Comparison of ENCODE assay signal across 10 cellular contexts in the genomic region with DNA sequence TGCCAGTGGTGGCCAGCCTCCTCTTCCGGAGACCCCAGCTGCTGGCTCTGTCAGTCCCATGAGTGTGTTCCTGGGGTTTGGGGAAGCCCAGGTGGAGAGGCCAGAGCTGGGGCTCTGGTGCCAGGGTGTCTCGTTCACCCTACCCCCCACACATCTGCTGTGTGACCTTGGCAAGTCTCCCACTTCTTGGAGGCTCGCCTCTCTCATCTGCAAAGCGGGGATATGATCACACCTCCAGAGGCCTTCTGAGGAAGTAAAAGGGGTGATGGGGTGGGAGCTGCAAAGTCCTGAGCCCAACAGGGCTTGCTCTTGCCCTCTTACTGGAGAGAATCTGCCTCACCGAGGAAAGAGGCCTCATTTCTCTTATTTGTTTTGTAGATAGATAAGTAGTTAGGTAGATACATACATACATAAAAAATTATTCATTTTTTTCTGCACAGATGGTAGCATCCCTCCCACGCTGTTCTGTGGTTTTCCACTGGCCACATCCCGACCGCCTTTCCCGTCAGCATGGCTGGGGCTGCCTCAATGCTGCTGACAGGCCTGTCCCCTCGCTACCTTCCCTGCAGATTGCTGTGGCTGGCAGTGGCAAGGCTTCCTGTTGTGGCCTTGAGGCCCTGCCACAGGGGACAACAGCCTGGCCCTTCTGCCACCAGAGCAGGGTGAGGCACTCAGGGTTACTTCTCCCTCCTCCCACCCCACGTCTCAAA. TPM values are rescaled to one million over a fixed set of nuclear protein-coding genes. Genes with fewer than 3 reads are reported as not detected.
A peak's percentile ranks its signal among the peaks of the same experiment; 100 is the strongest.
DNase-seq lines count a peak whose midpoint lies in the region; ATAC-seq and TF ChIP-seq lines count a peak whose summit lies in the region.
"Had no signal": no experiment of that assay in that cellular context is flagged by ENCODE, and none has a peak within 500 bp of the region (broad histone marks: within the 10 kb centered on the region; RNA-seq: fewer than 3 reads in every experiment).

No MANE protein-coding gene starts in this region.

- POLR2A ChIA-PET in activated CD8-positive, alpha-beta T cell treated with anti-CD3 and anti-CD28 coated beads for 36 hours (lab: Charles Lee) = interaction anchor here (1.2 kb wide), 1 partner anchor 10 kb away, joined by 3 read pairs; no protein-coding TSS in a partner anchor

- peak; percentile 78 for ATAC-seq in activated CD8-positive, alpha-beta T cell treated with anti-CD3 and anti-CD28 coated beads for 36 hours
- ATAC-seq in HG02571 (IDR thresholded peaks at IDR 0.05; ENCODE audit: unreplicated experiment) = no peak
- ATAC-seq in GM21447 (IDR thresholded peaks at IDR 0.05; ENCODE audit: unreplicated experiment) = no peak

- H3K9me3 Mint-ChIP-seq in activated CD8-positive, alpha-beta T cell treated with anti-CD3 and anti-CD28 coated beads for 36 hours = no peaks in the 10 kb centered on the region
- no peaks in the 10 kb centered on the region for H3K9me3 Mint-ChIP-seq in stimulated activated naive CD8-positive, alpha-beta T cell treated with anti-CD3 and anti-CD28 coated beads, Interleukin-15, Interleukin-2, amounts not matched to agents 100 ng/mL and 50 ng/mL, for 24 hours
- H3K9me3 Mint-ChIP-seq: IgD-negative memory B cell had no signal

- CTCF ChIA-PET in activated CD8-positive, alpha-beta T cell treated with anti-CD3 and anti-CD28 coated beads for 36 hours (lab: Charles Lee) = interaction anchor here (1.0 to 3.1 kb wide), 4 partner anchors 9 to 232 kb away, joined by 3 to 15 read pairs (median 4); no protein-coding TSS in a partner anchor

- H3K36me3 Mint-ChIP-seq in activated CD8-positive, alpha-beta T cell treated with anti-CD3 and anti-CD28 coated beads for 36 hours (ENCODE audit: low read depth) = no peaks in the 10 kb centered on the region
- H3K36me3 Mint-ChIP-seq in stimulated activated naive CD8-positive, alpha-beta T cell treated with anti-CD3 and anti-CD28 coated beads, Interleukin-15, Interleukin-2, amounts not matched to agents 100 ng/mL and 50 ng/mL, for 24 hours (ENCODE audit: low read depth) = no peaks in the 10 kb centered on the region
- H3K36me3 Mint-ChIP-seq: IgD-negative memory B cell had no signal

- intact Hi-C loops in activated CD8-positive, alpha-beta T cell treated with anti-CD3 and anti-CD28 coated beads for 36 hours (cut with micrococcal nuclease) = no loop called here

- no peak for TF ChIP-seq CTCF in activated CD8-positive, alpha-beta T cell treated with anti-CD3 and anti-CD28 coated beads for 36 hours (IDR thresholded peaks at IDR 0.05)
- no peak for TF ChIP-seq CTCF in fibroblast of pulmonary artery (IDR thresholded peaks at IDR 0.05; ENCODE audit: low read length, missing control alignments)

- H3K4me3 ChIP-seq in fibroblast of pulmonary artery (replicated peaks; ENCODE audit: low read depth, low read length) = no peak overlapping the region

- DNase-seq in activated gamma-delta T cell treated with Interleukin-2 at 50 U/mL for 16 hours = peak; percentile 29
- no peak for DNase-seq in activated gamma-delta T cell (lab: John Stamatoyannopoulos, UW)
- DNase-seq in activated CD8-positive, alpha-beta T cell treated with anti-CD3 and anti-CD28 coated beads for 36 hours = peak; percentile 91
- peak; percentile 36 for DNase-seq in fibroblast of pulmonary artery (ENCODE audit: low read depth)
- DNase-seq in NCI-H2227 (lab: John Stamatoyannopoulos, UW; ENCODE audit: unreplicated experiment) = no peak

- peaks cover 47% of the 10 kb centered on the region for H3K4me1 Mint-ChIP-seq in activated CD8-positive, alpha-beta T cell treated with anti-CD3 and anti-CD28 coated beads for 36 hours (ENCODE audit: low read depth)
- peaks cover 51% of the 10 kb centered on the region for H3K4me1 Mint-ChIP-seq in stimulated activated naive CD8-positive, alpha-beta T cell treated with anti-CD3 and anti-CD28 coated beads, Interleukin-15, Interleukin-2, amounts not matched to agents 100 ng/mL and 50 ng/mL, for 24 hours (ENCODE audit: low read depth)

- no peaks in the 10 kb centered on the region for H3K27me3 Mint-ChIP-seq in activated CD8-positive, alpha-beta T cell treated with anti-CD3 and anti-CD28 coated beads for 36 hours
- peaks cover 3% of the 10 kb centered on the region for H3K27me3 Mint-ChIP-seq in stimulated activated naive CD8-positive, alpha-beta T cell treated with anti-CD3 and anti-CD28 coated beads, Interleukin-15, Interleukin-2, amounts not matched to agents 100 ng/mL and 50 ng/mL, for 24 hours

- H3K27ac Mint-ChIP-seq in activated CD8-positive, alpha-beta T cell treated with anti-CD3 and anti-CD28 coated beads for 36 hours = peak overlapping the region; percentile 65
- H3K27ac Mint-ChIP-seq in stimulated activated naive CD8-positive, alpha-beta T cell treated with anti-CD3 and anti-CD28 coated beads, Interleukin-15, Interleukin-2, amounts not matched to agents 100 ng/mL and 50 ng/mL, for 24 hours = peak overlapping the region; percentile 78
- H3K27ac Mint-ChIP-seq: IgD-negative memory B cell had no signal

- peak overlapping the region; percentile 1 for H3K4me3 Mint-ChIP-seq in activated CD8-positive, alpha-beta T cell treated with anti-CD3 and anti-CD28 coated beads for 36 hours
- peak overlapping the region; percentile 73 for H3K4me3 Mint-ChIP-seq in stimulated activated naive CD8-positive, alpha-beta T cell treated with anti-CD3 and anti-CD28 coated beads, Interleukin-15, Interleukin-2, amounts not matched to agents 100 ng/mL and 50 ng/mL, for 24 hours
- H3K4me3 Mint-ChIP-seq: IgD-negative memory B cell had no signal

RNA-seq across cellular contexts. Expression of a gene that starts 23.9 kb away (rescaled TPM):
- under 1 TPM; 0.09 to 0.14 TPM for total RNA-seq in activated CD8-positive, alpha-beta T cell treated with anti-CD3 and anti-CD28 coated beads for 36 hours
- total RNA-seq: A673 had no signal

RNA-seq across cellular contexts. Expression of a gene that starts 49.3 kb away (rescaled TPM):
- total RNA-seq in activated CD8-positive, alpha-beta T cell treated with anti-CD3 and anti-CD28 coated beads for 36 hours = not detected
- total RNA-seq: A673 had no signal

Comparison
In these comparisons a context has a peak if more than half of its experiments do, and no peak if none do; other contexts are left out.
1. DNase-seq: peak in activated gamma-delta T cell treated with Interleukin-2 at 50 U/mL for 16 hours (single experiment), activated CD8-positive, alpha-beta T cell treated with anti-CD3 and anti-CD28 coated beads for 36 hours (single experiment) and fibroblast of pulmonary artery (single experiment); none in activated gamma-delta T cell (single experiment) and NCI-H2227 (single experiment).